ENCODE assay signal across 22 cellular contexts in the genomic region with DNA sequence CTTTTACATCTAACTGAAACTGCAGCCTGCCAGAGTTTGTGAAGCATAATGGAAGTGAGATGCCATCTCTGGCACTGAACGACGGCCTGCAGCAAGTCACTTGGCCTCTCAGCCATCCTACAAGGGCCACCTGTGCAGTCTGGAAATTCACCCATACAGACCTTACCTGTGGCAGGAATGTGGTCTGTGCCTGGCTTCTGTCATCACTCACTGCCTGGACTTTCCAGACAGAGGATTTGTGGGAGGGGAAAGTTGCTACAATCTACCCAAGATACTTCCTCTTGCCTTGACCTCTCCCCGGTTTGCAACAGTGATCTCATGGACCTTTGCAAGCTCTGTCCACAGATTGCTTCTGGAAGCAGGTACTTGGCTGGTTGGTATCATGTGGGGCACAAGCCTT. TPM values are rescaled to one million over a fixed set of nuclear protein-coding genes. Genes with fewer than 3 reads are reported as not detected.
DNase-seq lines count a peak whose midpoint lies in the region; ATAC-seq, FAIRE-seq and TF ChIP-seq lines count a peak whose summit lies in the region.
"Had no signal": no experiment of that assay in that cellular context is flagged by ENCODE, and none has a peak within 500 bp of the region (broad histone marks: within the 10 kb centered on the region; RNA-seq: fewer than 3 reads in every experiment).

No MANE protein-coding gene starts in this region.

- peak; percentile 52 for FAIRE-seq in GM12891 (lab: Jason Lieb, UNC)

- no peak for TF ChIP-seq POLR2A in GM12891 (IDR thresholded peaks at IDR 0.05; ENCODE audit: low read depth, low read length)

- H3K27ac Mint-ChIP-seq in activated naive CD8-positive, alpha-beta T cell treated with anti-CD3 and anti-CD28 coated beads, Interleukin-2, amount 50 U/mL, for 24 hours: peak overlapping the region; percentile 46
- H3K27ac Mint-ChIP-seq: activated CD4-positive, alpha-beta memory T cell treated with anti-CD3 and anti-CD28 coated beads, Interleukin-2, amount 10 ng/mL, durations not matched to agents 7 days and 5 days; B cell; GM23338; natural killer cell had no signal

- peaks cover 70% of the 10 kb centered on the region for H3K4me1 Mint-ChIP-seq in activated naive CD8-positive, alpha-beta T cell treated with anti-CD3 and anti-CD28 coated beads, Interleukin-2, amount 50 U/mL, for 24 hours
- H3K4me1 Mint-ChIP-seq: GM23338 had no signal

- H3K4me3 Mint-ChIP-seq in activated naive CD8-positive, alpha-beta T cell treated with anti-CD3 and anti-CD28 coated beads, Interleukin-2, amount 50 U/mL, for 24 hours: no peak overlapping the region
- H3K4me3 Mint-ChIP-seq: activated CD4-positive, alpha-beta memory T cell treated with anti-CD3 and anti-CD28 coated beads, Interleukin-2, amount 10 ng/mL, durations not matched to agents 7 days and 5 days; B cell; GM23338; immature natural killer cell; natural killer cell had no signal

- ATAC-seq in activated naive CD8-positive, alpha-beta T cell treated with anti-CD3 and anti-CD28 coated beads, Interleukin-2, amount 50 U/mL, for 24 hours: no peak
- no peak for ATAC-seq in GM19023 (IDR thresholded peaks at IDR 0.05; ENCODE audit: unreplicated experiment)
- ATAC-seq: GM23338, natural killer cell had no signal

- no peaks in the 10 kb centered on the region for H3K36me3 Mint-ChIP-seq in activated naive CD8-positive, alpha-beta T cell treated with anti-CD3 and anti-CD28 coated beads, Interleukin-2, amount 50 U/mL, for 24 hours (ENCODE audit: low read depth)
- H3K36me3 Mint-ChIP-seq: immature natural killer cell, natural killer cell had no signal

- H3K27me3 Mint-ChIP-seq in activated naive CD8-positive, alpha-beta T cell treated with anti-CD3 and anti-CD28 coated beads, Interleukin-2, amount 50 U/mL, for 24 hours: peaks cover 2% of the 10 kb centered on the region
- H3K27me3 Mint-ChIP-seq: activated CD4-positive, alpha-beta memory T cell treated with anti-CD3 and anti-CD28 coated beads, Interleukin-2, amount 10 ng/mL, durations not matched to agents 7 days and 5 days had no signal

- no peak for DNase-seq in GM12891 (ENCODE audit: insufficient read length, low spot score)
- peak; percentile 22 for DNase-seq in HT-29 (ENCODE audit: low spot score)
- DNase-seq in activated naive CD8-positive, alpha-beta T cell treated with anti-CD3 and anti-CD28 coated beads, Interleukin-2, amount 50 U/mL, for 24 hours: no peak
- peak; percentile 32 for DNase-seq in mucosa of gallbladder (ENCODE audit: low spot score)
- DNase-seq in NCI-H1694 (lab: John Stamatoyannopoulos, UW): no peak
- no peak for DNase-seq in DMS53 treated with DMSO at 0.1 percent for 48 hours (lab: John Stamatoyannopoulos, UW; ENCODE audit: unreplicated experiment)
- DNase-seq: activated CD4-positive, alpha-beta memory T cell treated with anti-CD3 and anti-CD28 coated beads, Interleukin-2, amount 10 ng/mL, durations not matched to agents 7 days and 5 days; anterior cingulate cortex; cerebellar nuclear complex; effector memory CD4-positive, alpha-beta T cell; GF-D8; heart left ventricle; immature natural killer cell; IMR-90; MM.1S; natural killer cell; posterior cingulate gyrus; stimulated activated CD4-positive, alpha-beta T cell treated with anti-CD3 and anti-CD28 coated beads, Interleukin-4, amount 100 ng/mL, for 1 hour; SW 1271 had no signal

- H3K9me3 Mint-ChIP-seq in activated naive CD8-positive, alpha-beta T cell treated with anti-CD3 and anti-CD28 coated beads, Interleukin-2, amount 50 U/mL, for 24 hours: no peaks in the 10 kb centered on the region
- H3K9me3 Mint-ChIP-seq: activated CD4-positive, alpha-beta memory T cell treated with anti-CD3 and anti-CD28 coated beads, Interleukin-2, amount 10 ng/mL, durations not matched to agents 7 days and 5 days; GM23338; immature natural killer cell; natural killer cell had no signal

TF ChIP-seq in GM12891, 5 proteins besides CTCF, POLR2A, EP300 and RAD21:
- TF ChIP-seq POLR2AphosphoS5 (IDR thresholded peaks at IDR 0.05; ENCODE audit: low read depth, low read length) (no peak), TAF1 (IDR thresholded peaks at IDR 0.05; ENCODE audit: low read depth, low read length) (no peak), PAX5 (IDR thresholded peaks at IDR 0.05; ENCODE audit: insufficient read depth, low read length, severe bottlenecking) (no peak), POU2F2 (IDR thresholded peaks at IDR 0.05; ENCODE audit: low read depth, low read length) (no peak), SPI1 (IDR thresholded peaks at IDR 0.05; ENCODE audit: low read depth, low read length) (no peak)

RNA-seq across cellular contexts. Expression of a gene that starts 58.4 kb away (rescaled TPM):
- polyA plus RNA-seq in GM12891 (2012; ENCODE audit: low read depth, missing spikeins): 14.9 TPM
- total RNA-seq in HT-29 (2014; rRNA removed; shearing (Covaris generic)): 83.5 and 86.4 TPM in 2 replicates
- total RNA-seq in mucosa of gallbladder: 739 TPM

Comparison
In these comparisons a context has a peak if more than half of its experiments do, and no peak if none do; other contexts are left out.
1. DNase-seq: peak in HT-29 (single experiment) and mucosa of gallbladder (single experiment); none in GM12891 (single experiment), activated naive CD8-positive, alpha-beta T cell treated with anti-CD3 and anti-CD28 coated beads, Interleukin-2, amount 50 U/mL, for 24 hours (single experiment), NCI-H1694 (single experiment) and DMS53 treated with DMSO at 0.1 percent for 48 hours (single experiment).